9 cellular contexts compared by ENCODE assay signal in the genomic region with DNA sequence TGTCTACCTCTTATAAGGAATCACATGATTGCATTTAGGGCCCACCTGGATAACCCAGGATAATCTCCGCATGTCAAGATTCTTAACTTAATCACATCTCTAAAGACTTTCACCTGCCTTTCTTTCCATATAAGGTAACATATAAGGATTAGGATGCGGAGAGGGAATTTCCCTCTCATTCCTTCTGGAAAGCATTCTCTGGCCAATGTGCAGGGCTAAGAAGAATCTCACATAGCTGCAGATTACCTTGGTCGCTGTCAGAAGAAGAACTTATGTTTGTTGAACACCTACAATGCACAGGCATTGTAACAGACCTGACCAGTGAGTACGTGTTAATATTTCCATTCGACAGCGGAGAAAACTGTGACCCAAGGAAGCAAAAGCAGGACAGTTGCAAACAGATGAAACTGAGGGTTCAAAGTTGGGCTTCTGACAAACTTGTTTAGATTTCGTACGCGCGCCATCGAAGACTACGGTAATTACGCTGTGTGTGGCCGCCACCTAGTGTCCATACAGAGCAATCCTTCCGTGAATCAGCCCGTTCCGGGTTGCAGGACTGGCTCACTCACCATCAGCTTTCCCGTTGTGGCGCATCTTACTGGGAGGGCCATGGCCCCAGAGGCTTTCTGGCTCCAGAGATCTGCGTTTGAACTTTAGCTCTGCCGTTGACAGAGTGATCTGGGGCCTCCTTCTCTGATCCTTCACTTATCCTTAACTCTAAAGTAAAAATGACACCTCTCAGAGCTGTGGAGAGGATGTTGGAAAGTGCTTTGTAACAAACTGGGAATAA. TPM values are rescaled to one million over a fixed set of nuclear protein-coding genes. Genes with fewer than 3 reads are reported as not detected.
A peak's percentile ranks its signal among the peaks of the same experiment; 100 is the strongest.
DNase-seq lines count a peak whose midpoint lies in the region; ATAC-seq, FAIRE-seq and TF ChIP-seq lines count a peak whose summit lies in the region.
"Had no signal": no experiment of that assay in that cellular context is flagged by ENCODE, and none has a peak within 500 bp of the region (broad histone marks: within the 10 kb centered on the region; RNA-seq: fewer than 3 reads in every experiment).

No MANE protein-coding gene starts in this region.

- no peaks in the 10 kb centered on the region for H4K20me1 ChIP-seq in Karpas-422 (ENCODE audit: insufficient read depth, low read depth, low read length)

- no peak for TF ChIP-seq EP300 in tibial nerve (IDR thresholded peaks at IDR 0.05)

- H3K9me3 ChIP-seq in Karpas-422 (ENCODE audit: low read length) (no peaks in the 10 kb centered on the region), tibial nerve (no peaks in the 10 kb centered on the region)

- no peak overlapping the region for H3K4me3 ChIP-seq in Karpas-422 (ENCODE audit: low read length)
- H3K4me3 ChIP-seq in tibial nerve = no peak overlapping the region

- H2AFZ ChIP-seq in Karpas-422 (ENCODE audit: low read length) = no peak overlapping the region

- peak; percentile 84 for ATAC-seq in omental fat pad (ENCODE audit: low FRiP score)

- H3K27ac ChIP-seq in Karpas-422 (ENCODE audit: low read length) (no peak overlapping the region), tibial nerve (no peak overlapping the region)

- H3K9me2 ChIP-seq in Karpas-422 (replicated peaks; ENCODE audit: insufficient read depth, low read length) = no peaks in the 10 kb centered on the region

- H3K9ac ChIP-seq in Karpas-422 (ENCODE audit: low read length) = no peak overlapping the region

- FAIRE-seq in frontal cortex (lab: Jason Lieb, UNC) = no peak
- FAIRE-seq: G401.6 had no signal

- peak in 2 of 3 donors; percentile 19 to 50 for TF ChIP-seq CTCF in omental fat pad (IDR thresholded peaks at IDR 0.05)
- peak; percentile 71 to 82 (median 76) for TF ChIP-seq CTCF in tibial nerve (IDR thresholded peaks at IDR 0.05)

- no peaks in the 10 kb centered on the region for H3K79me2 ChIP-seq in Karpas-422 (ENCODE audit: low read length)

- H3K4me1 ChIP-seq in Karpas-422 (ENCODE audit: low read length) (no peaks in the 10 kb centered on the region), tibial nerve (peaks cover 0 to 7% (median 4%) of the 10 kb centered on the region in 4 donors)

- 14 to 15% methylated on average over 21 of the region's 21 CpGs for WGBS in tibial nerve, 2 donors

- H3K4me2 ChIP-seq in Karpas-422 (ENCODE audit: low read depth, low read length, poor library complexity, severe bottlenecking) = no peak overlapping the region

- TF ChIP-seq POLR2A in tibial nerve (IDR thresholded peaks at IDR 0.05) = no peak

- H3K36me3 ChIP-seq in Karpas-422 (ENCODE audit: insufficient read depth, low read length) (no peaks in the 10 kb centered on the region), tibial nerve (no peaks in the 10 kb centered on the region)

- H3K27me3 ChIP-seq in Karpas-422 (ENCODE audit: low read length) (no peaks in the 10 kb centered on the region), tibial nerve (peaks cover 0 to 4% of the 10 kb centered on the region in 2 donors)

- peak; percentile 59 for DNase-seq in activated gamma-delta T cell treated with Interleukin-2 at 50 U/mL for 16 hours
- no peak for DNase-seq in activated gamma-delta T cell (lab: John Stamatoyannopoulos, UW)
- DNase-seq in Karpas-422 = peak; percentile 75
- DNase-seq in SIG-M5 (lab: John Stamatoyannopoulos, UW) = peak; percentile 8
- DNase-seq in activated effector memory CD4-positive, alpha-beta T cell treated with anti-CD3 and anti-CD28 coated beads, Interleukin-2, amount 50 U/mL, for 16 hours = peak; percentile 86
- DNase-seq in frontal cortex (ENCODE audit: low spot score in 2 of 2) = peak; percentile 32 to 63
- no peak for DNase-seq in omental fat pad (ENCODE audit: low spot score)
- DNase-seq in tibial nerve (ENCODE audit: low spot score in 2 of 2) = peak in 1 of 2 donors; percentile 64

RNA-seq across cellular contexts. Expression of a gene that starts 9.5 kb away (rescaled TPM):
- total RNA-seq in Karpas-422 (2014; rRNA removed; shearing (Covaris generic); ENCODE audit: low replicate concordance) = not detected in 2 replicates
- 0.41 TPM for total RNA-seq in frontal cortex
- 1 to 10 TPM in 1 of 4 donors, under 1 TPM in 2, not detected in 1; 0.28 to 2.0 (median 0.38) TPM for total RNA-seq in omental fat pad
- under 1 TPM in 1 of 4 donors, not detected in 3; 0.59 TPM for total RNA-seq in tibial nerve

RNA-seq across cellular contexts. Expression of a gene that starts 13.0 kb away (rescaled TPM):
- not detected in 2 replicates for total RNA-seq in Karpas-422 (2014; rRNA removed; shearing (Covaris generic); ENCODE audit: low replicate concordance)
- total RNA-seq in frontal cortex (under 0.01 TPM), omental fat pad (not detected), tibial nerve (under 1 TPM in 1 of 4 donors, not detected in 3; 0.39 TPM)

RNA-seq across cellular contexts. Expression of a gene that starts 28.0 kb away (rescaled TPM):
- total RNA-seq in Karpas-422 (2014; rRNA removed; shearing (Covaris generic); ENCODE audit: low replicate concordance) = not detected in 2 replicates
- total RNA-seq in frontal cortex = 9.4 TPM
- 1 to 10 TPM in 2 of 4 donors, not detected in 2; 1.7 to 2.8 TPM for total RNA-seq in omental fat pad
- 10 to 100 TPM in 1 of 4 donors, 1 to 10 TPM in 2, under 1 TPM in 1; 0.44 to 12.4 (median 1.8) TPM for total RNA-seq in tibial nerve

RNA-seq across cellular contexts. Expression of a gene that starts 53.3 kb away (rescaled TPM):
- total RNA-seq in Karpas-422 (2014; rRNA removed; shearing (Covaris generic); ENCODE audit: low replicate concordance) = 0.93 and 1.4 TPM in 2 replicates
- total RNA-seq in frontal cortex = 21.6 TPM
- total RNA-seq in omental fat pad = 1 to 10 TPM; 2.0 to 3.9 (median 2.5) TPM
- 1 to 10 TPM; 4.5 to 7.4 (median 6.9) TPM for total RNA-seq in tibial nerve

Comparison
In these comparisons a context has a peak if more than half of its experiments do, and no peak if none do; other contexts are left out.
1. DNase-seq: peak in activated gamma-delta T cell treated with Interleukin-2 at 50 U/mL for 16 hours (single experiment), Karpas-422 (single experiment), SIG-M5 (single experiment), activated effector memory CD4-positive, alpha-beta T cell treated with anti-CD3 and anti-CD28 coated beads, Interleukin-2, amount 50 U/mL, for 16 hours (single experiment) and frontal cortex (2 of 2); none in activated gamma-delta T cell (single experiment) and omental fat pad (single experiment).